In the genomic region with DNA sequence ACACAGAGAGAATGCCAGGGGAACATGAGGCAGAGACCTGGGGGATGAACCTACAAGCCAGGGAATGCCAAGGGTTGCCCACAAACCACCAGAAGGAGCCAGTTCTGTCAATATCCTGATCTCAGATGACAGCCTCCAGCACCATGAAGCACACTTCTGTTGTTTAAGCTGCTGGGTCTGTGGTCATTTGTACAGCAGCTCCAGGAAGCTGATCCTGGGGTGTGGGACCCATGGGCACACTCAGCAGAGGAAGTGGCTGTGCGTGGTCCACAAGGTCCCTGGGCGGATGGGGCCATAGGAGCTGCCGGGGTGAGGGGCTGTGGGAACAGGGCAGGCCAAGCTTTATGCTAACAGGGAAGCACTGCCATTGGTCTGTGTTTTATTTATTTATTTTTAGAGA, we compare ENCODE assay signal across 1 cellular context.
TF ChIP-seq lines count a peak whose summit lies in the region.

No MANE protein-coding gene starts in this region.

TF ChIP-seq in HepG2, 621 proteins besides CTCF, POLR2A, EP300 and RAD21:
- TF ChIP-seq IKZF1 (IDR thresholded peaks at IDR 0.05) (no peak), ELF3 (CRISPR knock-in tag; IDR thresholded peaks at IDR 0.05) (no peak), SALL1 (CRISPR knock-in tag; IDR thresholded peaks at IDR 0.05) (no peak), ZSCAN31 (CRISPR knock-in tag; IDR thresholded peaks at IDR 0.05; ENCODE audit: low read depth) (no peak), ZNF280D (CRISPR knock-in tag; IDR thresholded peaks at IDR 0.05) (no peak), ZNF121 (CRISPR knock-in tag; IDR thresholded peaks at IDR 0.05) (no peak), XBP1 (CRISPR knock-in tag; IDR thresholded peaks at IDR 0.05) (no peak), FOSL1 (CRISPR knock-in tag; IDR thresholded peaks at IDR 0.05; ENCODE audit: borderline replicate concordance) (no peak), ZFAT (CRISPR knock-in tag; conservative IDR thresholded peaks at IDR 0.05) (no peak), RXRB (CRISPR knock-in tag; IDR thresholded peaks at IDR 0.05; ENCODE audit: borderline replicate concordance) (no peak), MIXL1 (CRISPR knock-in tag; IDR thresholded peaks at IDR 0.05) (no peak), MEF2D (CRISPR knock-in tag; IDR thresholded peaks at IDR 0.05) (no peak), HDAC6 (IDR thresholded peaks at IDR 0.05; ENCODE audit: low read depth, low read length) (no peak), U2AF2 (IDR thresholded peaks at IDR 0.05; ENCODE audit: low read depth, low read length) (no peak), ZSCAN9 (CRISPR knock-in tag; IDR thresholded peaks at IDR 0.05; ENCODE audit: borderline replicate concordance) (no peak)
- TF ChIP-seq, protein P1, sequence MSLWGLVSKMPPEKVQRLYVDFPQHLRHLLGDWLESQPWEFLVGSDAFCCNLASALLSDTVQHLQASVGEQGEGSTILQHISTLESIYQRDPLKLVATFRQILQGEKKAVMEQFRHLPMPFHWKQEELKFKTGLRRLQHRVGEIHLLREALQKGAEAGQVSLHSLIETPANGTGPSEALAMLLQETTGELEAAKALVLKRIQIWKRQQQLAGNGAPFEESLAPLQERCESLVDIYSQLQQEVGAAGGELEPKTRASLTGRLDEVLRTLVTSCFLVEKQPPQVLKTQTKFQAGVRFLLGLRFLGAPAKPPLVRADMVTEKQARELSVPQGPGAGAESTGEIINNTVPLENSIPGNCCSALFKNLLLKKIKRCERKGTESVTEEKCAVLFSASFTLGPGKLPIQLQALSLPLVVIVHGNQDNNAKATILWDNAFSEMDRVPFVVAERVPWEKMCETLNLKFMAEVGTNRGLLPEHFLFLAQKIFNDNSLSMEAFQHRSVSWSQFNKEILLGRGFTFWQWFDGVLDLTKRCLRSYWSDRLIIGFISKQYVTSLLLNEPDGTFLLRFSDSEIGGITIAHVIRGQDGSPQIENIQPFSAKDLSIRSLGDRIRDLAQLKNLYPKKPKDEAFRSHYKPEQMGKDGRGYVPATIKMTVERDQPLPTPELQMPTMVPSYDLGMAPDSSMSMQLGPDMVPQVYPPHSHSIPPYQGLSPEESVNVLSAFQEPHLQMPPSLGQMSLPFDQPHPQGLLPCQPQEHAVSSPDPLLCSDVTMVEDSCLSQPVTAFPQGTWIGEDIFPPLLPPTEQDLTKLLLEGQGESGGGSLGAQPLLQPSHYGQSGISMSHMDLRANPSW (CRISPR knock-in tag; IDR thresholded peaks at IDR 0.05; ENCODE audit: borderline replicate concordance): no peak
- TF ChIP-seq, protein P2, sequence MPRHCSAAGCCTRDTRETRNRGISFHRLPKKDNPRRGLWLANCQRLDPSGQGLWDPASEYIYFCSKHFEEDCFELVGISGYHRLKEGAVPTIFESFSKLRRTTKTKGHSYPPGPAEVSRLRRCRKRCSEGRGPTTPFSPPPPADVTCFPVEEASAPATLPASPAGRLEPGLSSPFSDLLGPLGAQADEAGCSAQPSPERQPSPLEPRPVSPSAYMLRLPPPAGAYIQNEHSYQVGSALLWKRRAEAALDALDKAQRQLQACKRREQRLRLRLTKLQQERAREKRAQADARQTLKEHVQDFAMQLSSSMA (CRISPR knock-in tag; IDR thresholded peaks at IDR 0.05): no peak
